2 cellular contexts compared by ENCODE assay signal in genomic region chr2:197498627-197498936, GRCh38.
TF ChIP-seq lines count a peak whose summit lies in the region.

No MANE protein-coding gene starts in this region.

TF ChIP-seq in SK-N-SH, 30 proteins besides CTCF, POLR2A, EP300 and RAD21:
- TF ChIP-seq RFX5 (IDR thresholded peaks at IDR 0.05; ENCODE audit: low read length): no peak
- TF ChIP-seq MXI1 (IDR thresholded peaks at IDR 0.05; ENCODE audit: low read depth, low read length): no peak
- TF ChIP-seq NFIC (IDR thresholded peaks at IDR 0.05; ENCODE audit: borderline replicate concordance): no peak
- no peak for TF ChIP-seq ZBTB33 (IDR thresholded peaks at IDR 0.05; ENCODE audit: borderline replicate concordance, low read depth)
- no peak for TF ChIP-seq GATA2 (CRISPR knock-in tag; IDR thresholded peaks at IDR 0.05)
- TF ChIP-seq ELF1 (IDR thresholded peaks at IDR 0.05): no peak
- TF ChIP-seq POLR2AphosphoS5 (IDR thresholded peaks at IDR 0.05; ENCODE audit: low read depth, low read length): no peak
- no peak for TF ChIP-seq TEAD4 (IDR thresholded peaks at IDR 0.05; ENCODE audit: borderline replicate concordance, insufficient read depth)
- TF ChIP-seq TAF1 (IDR thresholded peaks at IDR 0.05; ENCODE audit: borderline replicate concordance, low read depth, low read length): no peak
- TF ChIP-seq SMC3 (IDR thresholded peaks at IDR 0.05; ENCODE audit: low read depth, low read length): no peak
- TF ChIP-seq SIN3A (IDR thresholded peaks at IDR 0.05; ENCODE audit: borderline replicate concordance, low read depth, low read length): no peak
- no peak for TF ChIP-seq JUND (IDR thresholded peaks at IDR 0.05)
- no peak for TF ChIP-seq IRF3 (IDR thresholded peaks at IDR 0.05; ENCODE audit: low read depth, low read length)
- no peak for TF ChIP-seq FOXJ3 (CRISPR knock-in tag; IDR thresholded peaks at IDR 0.05)
- no peak for TF ChIP-seq EZH2phosphoT487 (IDR thresholded peaks at IDR 0.05; ENCODE audit: borderline replicate concordance, low read depth)
- TF ChIP-seq RCOR1 (IDR thresholded peaks at IDR 0.05; ENCODE audit: low read length): no peak
TF ChIP-seq in SK-N-SH: peak in this region for 0.

TF ChIP-seq in SK-N-SH treated with all-trans-retinoic acid at 6 μM for 48 hours, 23 proteins besides CTCF, POLR2A, EP300 and RAD21:
- TF ChIP-seq CREB5 (CRISPR knock-in tag; IDR thresholded peaks at IDR 0.05; ENCODE audit: low read depth) (no peak), PATZ1 (CRISPR knock-in tag; IDR thresholded peaks at IDR 0.05; ENCODE audit: borderline replicate concordance) (no peak), RARB (CRISPR knock-in tag; IDR thresholded peaks at IDR 0.05) (no peak), PPARA (CRISPR knock-in tag; IDR thresholded peaks at IDR 0.05; ENCODE audit: borderline replicate concordance) (no peak), TSHZ2 (CRISPR knock-in tag; IDR thresholded peaks at IDR 0.05) (no peak), CSRNP3 (CRISPR knock-in tag; IDR thresholded peaks at IDR 0.05) (no peak), SNAI2 (CRISPR knock-in tag; IDR thresholded peaks at IDR 0.05) (no peak), GLIS3 (CRISPR knock-in tag; IDR thresholded peaks at IDR 0.05) (no peak), ESRRG (CRISPR knock-in tag; IDR thresholded peaks at IDR 0.05) (no peak), ZNF8 (CRISPR knock-in tag; IDR thresholded peaks at IDR 0.05) (no peak), ISL1 (CRISPR knock-in tag; IDR thresholded peaks at IDR 0.05) (no peak), CSDC2 (CRISPR knock-in tag; IDR thresholded peaks at IDR 0.05) (no peak), ZFP3 (CRISPR knock-in tag; IDR thresholded peaks at IDR 0.05) (no peak), TOX (CRISPR knock-in tag; IDR thresholded peaks at IDR 0.05; ENCODE audit: borderline replicate concordance) (no peak)
TF ChIP-seq in SK-N-SH treated with all-trans-retinoic acid at 6 μM for 48 hours: peak in this region for 0.
